In genomic region chr13:41675306-41675705, GRCh38 we compare ENCODE assay signal across 28 cellular contexts.
DNase-seq lines count a peak whose midpoint lies in the region; ATAC-seq, FAIRE-seq and TF ChIP-seq lines count a peak whose summit lies in the region.
"Had no signal": no experiment of that assay in that cellular context is flagged by ENCODE, and none has a peak within 500 bp of the region (broad histone marks: within the 10 kb centered on the region; RNA-seq: fewer than 3 reads in every experiment).

No MANE protein-coding gene starts in this region.

- no peak overlapping the region; the same call in 1 of the 2 replicates for H3K18ac ChIP-seq in IMR-90 (ENCODE audit: low read depth, low read length)

- H4K8ac ChIP-seq in IMR-90 (ENCODE audit: low read depth in 2 of 2, low read length in 2 of 2), result no peak overlapping the region

- no peak for TF ChIP-seq RAD21 in IMR-90 (IDR thresholded peaks at IDR 0.05; ENCODE audit: low read length)

- no peak overlapping the region for H4K5ac ChIP-seq in IMR-90 (ENCODE audit: low read depth, low read length)

- DNase-seq in EH (ENCODE audit: low read depth) (peak; percentile 58), IMR-90 (no peak), epithelial cell of esophagus (ENCODE audit: low read depth) (peak; percentile 51), osteoblast (ENCODE audit: insufficient read length, low spot score, missing footprints) (no peak), T-helper 1 cell (no peak), small intestine (no peak), NCI-H1105 treated with DMSO at 0.1 percent for 48 hours (lab: John Stamatoyannopoulos, UW) (no peak), activated gamma-delta T cell treated with Interleukin-2 at 50 U/mL for 16 hours (no peak)
- DNase-seq: activated B cell treated with CpG ODN at 0.5 μM for 24 hours; activated CD8-positive, alpha-beta memory T cell treated with anti-CD3 and anti-CD28 coated beads, Interleukin-2, amount 50 U/mL, for 4 hours; activated naive CD8-positive, alpha-beta T cell treated with anti-CD3 and anti-CD28 coated beads, Interleukin-2, amount 10 ng/mL, durations not matched to agents 7 days and 5 days; CD4-positive, CD25-positive, alpha-beta regulatory T cell; colonic mucosa; endodermal cell; foreskin melanocyte; left ventricle myocardium superior; MG63; NCI-H1417; NCI-H2081; NCI-H446 treated with DMSO at 0.1 percent for 48 hours; ovary; right lobe of liver; stimulated activated naive CD4-positive, alpha-beta T cell treated with Interleukin-2 at 50 U/mL for 16 hours; T1000; testis had no signal

- no peak overlapping the region for H2AK5ac ChIP-seq in IMR-90 (ENCODE audit: low read depth, low read length)

- no peaks in the 10 kb centered on the region for H3K79me2 ChIP-seq in osteoblast (ENCODE audit: insufficient read depth, low read length)

- intact Hi-C loops in IMR-90 (cut with micrococcal nuclease), result no loop called here

- H2AFZ ChIP-seq in IMR-90 (replicated peaks; ENCODE audit: low read length, poor library complexity), result no peak overlapping the region
- H2AFZ ChIP-seq in osteoblast (ENCODE audit: low read length), result peak overlapping the region; percentile 11

- no peak overlapping the region for H3K56ac ChIP-seq in IMR-90 (ENCODE audit: extremely low read depth, insufficient read depth, low read length)

- H3K4me1 ChIP-seq in IMR-90 (ENCODE audit: control insufficient read depth, insufficient read depth, low read length) (peaks cover 4% of the 10 kb centered on the region; the same call in 1 of the 2 replicates), osteoblast (ENCODE audit: insufficient read depth, low read length) (peaks cover 17% of the 10 kb centered on the region), small intestine (ENCODE audit: control insufficient read depth in 2 of 2, insufficient read depth in 1 of 2, low read depth in 1 of 2, low read length in 1 of 2) (no peaks in the 10 kb centered on the region)
- H3K4me1 ChIP-seq: colonic mucosa, right lobe of liver, testis, vagina had no signal

- no peak for ATAC-seq in IMR-90 (ENCODE audit: low read depth)
- ATAC-seq: activated T-helper 17 cell treated with anti-CD3 and anti-CD28 coated beads, Interleukin-2, amount 50 U/mL, for 72 hours; left ventricle myocardium superior; right lobe of liver had no signal

- no peak overlapping the region for H2BK15ac ChIP-seq in IMR-90 (ENCODE audit: low read depth, low read length)

- no peak overlapping the region for H3K4me2 ChIP-seq in IMR-90 (ENCODE audit: low read depth, low read length)
- H3K4me2 ChIP-seq in osteoblast (ENCODE audit: insufficient read depth, low read length), result no peak overlapping the region

- H2BK20ac ChIP-seq in IMR-90 (ENCODE audit: low read depth, low read length), result no peak overlapping the region

- H3K9me3 ChIP-seq in IMR-90 (ENCODE audit: control insufficient read depth, insufficient read depth, low read length) (no peaks in the 10 kb centered on the region), osteoblast (ENCODE audit: low read depth, low read length) (no peaks in the 10 kb centered on the region), small intestine (ENCODE audit: control insufficient read depth, low read depth) (no peaks in the 10 kb centered on the region)
- H3K9me3 ChIP-seq: colonic mucosa, MG63, ovary, right lobe of liver, testis, vagina had no signal

- WGBS in IMR-90 (ENCODE audit: extremely low coverage in 2 of 2, insufficient read length in 1 of 2), 2 experiments, result no CpG with 5 or more reads among the region's 3 CpGs
- WGBS in small intestine, 3 donors, result 93 to 96% (median 96%) methylated on average over 3 of the region's 3 CpGs

- TF ChIP-seq CTCF in IMR-90 (conservative IDR thresholded peaks at IDR 0.05; ENCODE audit: low read depth, low read length) (no peak), epithelial cell of esophagus (IDR thresholded peaks at IDR 0.05; ENCODE audit: insufficient read depth, low read depth, low read length, missing control alignments) (no peak), osteoblast (IDR thresholded peaks at IDR 0.05; ENCODE audit: extremely low read depth, low read depth, low read length) (no peak)

- CTCF ChIA-PET in IMR-90 (lab: Yijun Ruan, JAX), result interaction anchor here (1.1 kb wide), 1 partner anchor 55 kb away, joined by 3 read pairs; no protein-coding TSS in a partner anchor

- no peak overlapping the region for H3K23ac ChIP-seq in IMR-90 (ENCODE audit: low read depth, low read length)

- dilution Hi-C loops in IMR-90 (cut with HindIII; ENCODE audit: low sequenced_read_pairs, unreplicated experiment), result no loop called here

- no peak overlapping the region for H2AK9ac ChIP-seq in IMR-90 (replicated peaks; ENCODE audit: low read depth, low read length, poor library complexity)

- no peak for TF ChIP-seq POLR2A in IMR-90 (IDR thresholded peaks at IDR 0.05; ENCODE audit: low read depth, low read length)

- 0 out of 2 replicates have a peak overlapping the region, but pooled peaks have one; percentile 48 for H3K14ac ChIP-seq in IMR-90 (replicated peaks; ENCODE audit: low read depth, low read length)

- H4K20me1 ChIP-seq in IMR-90 (ENCODE audit: insufficient read depth, low read length), result no peaks in the 10 kb centered on the region
- H4K20me1 ChIP-seq in osteoblast (ENCODE audit: insufficient read depth, low read length), result no peaks in the 10 kb centered on the region

- H3K4me3 ChIP-seq in IMR-90 (ENCODE audit: insufficient read depth, low read depth, low read length) (no peak overlapping the region), epithelial cell of esophagus (ENCODE audit: low read length) (no peak overlapping the region), osteoblast (ENCODE audit: insufficient read depth, low read length) (no peak overlapping the region), small intestine (ENCODE audit: low read depth in 1 of 2, low read length in 2 of 2) (no peak overlapping the region)
- H3K4me3 ChIP-seq: colonic mucosa, MG63, ovary, right lobe of liver, testis, vagina had no signal

- in situ Hi-C loops in IMR-90 (cut with MboI; ENCODE audit: low sequenced_read_pairs), result no loop called here

- H3K9me1 ChIP-seq in IMR-90 (ENCODE audit: insufficient read depth, low read length), result no peaks in the 10 kb centered on the region

- H3K27me3 ChIP-seq in IMR-90 (ENCODE audit: control insufficient read depth, insufficient read depth, low read length) (no peaks in the 10 kb centered on the region), osteoblast (ENCODE audit: insufficient read depth, low read length) (no peaks in the 10 kb centered on the region), small intestine (ENCODE audit: control insufficient read depth in 2 of 2, insufficient read depth in 2 of 2, low read length in 2 of 2) (no peaks in the 10 kb centered on the region)
- H3K27me3 ChIP-seq: colonic mucosa, MG63, ovary, right lobe of liver, testis, vagina had no signal

- H3K4ac ChIP-seq in IMR-90 (ENCODE audit: low read depth, low read length), result no peak overlapping the region

- H3K9ac ChIP-seq in IMR-90 (ENCODE audit: low read depth, low read length), result no peak overlapping the region

- H3K79me1 ChIP-seq in IMR-90 (ENCODE audit: low read depth in 1 of 2, low read length in 2 of 2), result no peaks in the 10 kb centered on the region

- H3K36me3 ChIP-seq in IMR-90 (ENCODE audit: control insufficient read depth, insufficient read depth, low read length) (no peaks in the 10 kb centered on the region), osteoblast (ENCODE audit: insufficient read depth, low read length) (no peaks in the 10 kb centered on the region), small intestine (ENCODE audit: control insufficient read depth in 2 of 2, insufficient read depth in 2 of 2, low read length in 2 of 2) (peaks cover 0 to 6% of the 10 kb centered on the region in 2 donors)
- H3K36me3 ChIP-seq: colonic mucosa, MG63, ovary, right lobe of liver, vagina had no signal

- H4K91ac ChIP-seq in IMR-90 (ENCODE audit: insufficient read depth, low read depth, low read length), result no peak overlapping the region

- no peak for FAIRE-seq in small intestine (lab: Jason Lieb, UNC)
- FAIRE-seq: D721Med had no signal

- H2BK5ac ChIP-seq in IMR-90 (ENCODE audit: low read depth, low read length, poor library complexity, severe bottlenecking), result no peak overlapping the region

- no peak overlapping the region for H2BK120ac ChIP-seq in IMR-90 (ENCODE audit: low read depth, low read length)

- POLR2A ChIA-PET in IMR-90 (lab: Charles Lee; ENCODE audit: unreplicated experiment), result no interaction called here

- BruUV-seq in IMR-90 (replicated peaks; lab: Mats Ljungman, UMichigan), result no TSS peak

- no peak overlapping the region for H3K27ac ChIP-seq in IMR-90 (ENCODE audit: insufficient read depth, low read length)
- no peak overlapping the region for H3K27ac ChIP-seq in osteoblast (ENCODE audit: low read depth, low read length)
- H3K27ac ChIP-seq in small intestine (ENCODE audit: low read depth in 1 of 2, low read length in 1 of 2), result no peak overlapping the region
- H3K27ac ChIP-seq: colonic mucosa, right lobe of liver, testis, vagina had no signal

TF ChIP-seq in IMR-90, 13 proteins besides CTCF, POLR2A, EP300 and RAD21 (continues in another document):
- TF ChIP-seq SMC3 (IDR thresholded peaks at IDR 0.05; ENCODE audit: low read depth, low read length), result no peak
- no peak for TF ChIP-seq RCOR1 (IDR thresholded peaks at IDR 0.05; ENCODE audit: insufficient replicate concordance, low read length)
- no peak for TF ChIP-seq USF2 (IDR thresholded peaks at IDR 0.05; ENCODE audit: low read depth, low read length)
- no peak for TF ChIP-seq RFX5 (IDR thresholded peaks at IDR 0.05; ENCODE audit: low read depth, low read length)
- no peak for TF ChIP-seq CEBPB (IDR thresholded peaks at IDR 0.05; ENCODE audit: low read depth, low read length)
- no peak for TF ChIP-seq NFE2L2 (IDR thresholded peaks at IDR 0.05; ENCODE audit: low read depth, low read length)
- TF ChIP-seq ELK1 (IDR thresholded peaks at IDR 0.05; ENCODE audit: borderline replicate concordance, low read depth, low read length), result no peak
- no peak for TF ChIP-seq CHD1 (IDR thresholded peaks at IDR 0.05; ENCODE audit: low read depth, low read length)
- no peak for TF ChIP-seq FOS (IDR thresholded peaks at IDR 0.05; ENCODE audit: low read depth, low read length)

Comparison
In these comparisons a context has a peak if more than half of its experiments do, and no peak if none do; other contexts are left out.
1. DNase-seq: peak in EH (single experiment) and epithelial cell of esophagus (single experiment); none in IMR-90 (single experiment), osteoblast (single experiment), T-helper 1 cell (0 of 5), small intestine (single experiment), NCI-H1105 treated with DMSO at 0.1 percent for 48 hours (single experiment) and activated gamma-delta T cell treated with Interleukin-2 at 50 U/mL for 16 hours (single experiment).